In the genomic region with DNA sequence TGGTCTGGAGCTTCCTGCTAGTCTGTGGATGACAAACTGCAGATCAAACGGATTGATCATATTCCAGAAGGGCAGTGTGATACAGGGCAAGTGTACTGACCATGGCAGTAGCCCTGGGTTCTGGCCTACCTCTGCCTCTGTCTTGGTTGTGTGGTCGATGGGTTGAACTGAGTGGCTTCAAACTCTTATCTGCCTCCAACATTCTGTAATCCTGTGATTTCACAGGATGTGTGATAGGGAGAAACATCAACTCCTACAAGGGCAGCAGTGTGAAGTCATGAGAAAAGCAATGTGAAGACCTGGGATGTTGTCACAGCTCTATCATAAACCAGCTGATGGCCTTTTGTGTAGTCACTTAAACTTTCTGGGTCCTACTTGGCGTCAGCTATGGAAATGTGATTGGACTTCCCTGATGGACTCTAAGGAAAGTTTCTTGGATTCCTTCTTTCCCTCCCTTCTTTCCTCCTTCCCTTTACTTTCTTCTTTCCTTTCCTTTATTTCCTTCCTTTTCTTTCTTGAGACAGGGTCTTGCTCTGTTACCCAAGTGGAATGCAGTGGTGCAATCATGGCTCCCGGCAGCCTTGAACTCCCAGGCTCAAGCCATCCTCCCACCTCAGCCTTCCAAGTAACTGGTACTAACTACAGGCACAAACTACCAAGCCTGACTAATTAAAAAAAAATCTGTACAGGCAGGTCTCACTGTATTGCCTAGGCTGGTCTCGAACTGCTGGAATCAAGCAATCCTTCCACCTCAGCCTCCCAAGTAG, we compare ENCODE assay signal across 23 cellular contexts.
"Had no signal": no experiment of that assay in that cellular context is flagged by ENCODE, and none has a peak within 500 bp of the region (broad histone marks: within the 10 kb centered on the region; RNA-seq: fewer than 3 reads in every experiment).

No MANE protein-coding gene starts in this region.

- H3K36me3 ChIP-seq: esophagus muscularis mucosa, gastroesophageal sphincter, sigmoid colon, stomach, WERI-Rb-1 had no signal

- H3K27ac Mint-ChIP-seq: activated naive CD4-positive, alpha-beta T cell treated with anti-CD3 and anti-CD28 coated beads, Interleukin-2, amount 50 U/mL, for 24 hours; activated T-cell treated with anti-CD3 and anti-CD28 coated beads, Interleukin-2, amount 50 U/mL, for 72 hours; dendritic cell treated with granulocyte-macrophage colony-stimulating factor and Interleukin-4, amounts not matched to agents 40 ng/mL and 50 ng/mL, for 4 days; mesothelial cell of epicardium; natural killer cell treated with Interleukin-12 subunit alpha and Interleukin-12 subunit beta and Interleukin-15 and Interleukin-18, amount 100 ng/mL, for 72 hours; stimulated activated effector memory CD8-positive, alpha-beta T cell treated with anti-CD3 and anti-CD28 coated beads, Interleukin-12 subunit alpha, Interleukin-12 subunit beta, amount 100 ng/mL, for 72 hours; type B pancreatic cell had no signal

- H3K27me3 Mint-ChIP-seq: activated naive CD4-positive, alpha-beta T cell treated with anti-CD3 and anti-CD28 coated beads, Interleukin-2, amount 50 U/mL, for 24 hours; dendritic cell treated with granulocyte-macrophage colony-stimulating factor and Interleukin-4, amounts not matched to agents 40 ng/mL and 50 ng/mL, for 4 days; natural killer cell treated with Interleukin-12 subunit alpha and Interleukin-12 subunit beta and Interleukin-15 and Interleukin-18, amount 100 ng/mL, for 72 hours; type B pancreatic cell had no signal

- H3K36me3 Mint-ChIP-seq: mesothelial cell of epicardium; natural killer cell treated with Interleukin-12 subunit alpha and Interleukin-12 subunit beta and Interleukin-15 and Interleukin-18, amount 100 ng/mL, for 72 hours; stimulated activated effector memory CD8-positive, alpha-beta T cell treated with anti-CD3 and anti-CD28 coated beads, Interleukin-12 subunit alpha, Interleukin-12 subunit beta, amount 100 ng/mL, for 72 hours; type B pancreatic cell had no signal

- H3K4me3 ChIP-seq: esophagus muscularis mucosa, gastroesophageal sphincter, lung, sigmoid colon, stomach had no signal

- H3K9me3 Mint-ChIP-seq: activated naive CD4-positive, alpha-beta T cell treated with anti-CD3 and anti-CD28 coated beads, Interleukin-2, amount 50 U/mL, for 24 hours; activated T-cell treated with anti-CD3 and anti-CD28 coated beads, Interleukin-2, amount 50 U/mL, for 72 hours; dendritic cell treated with granulocyte-macrophage colony-stimulating factor and Interleukin-4, amounts not matched to agents 40 ng/mL and 50 ng/mL, for 4 days; mesothelial cell of epicardium; natural killer cell treated with Interleukin-12 subunit alpha and Interleukin-12 subunit beta and Interleukin-15 and Interleukin-18, amount 100 ng/mL, for 72 hours; stimulated activated effector memory CD8-positive, alpha-beta T cell treated with anti-CD3 and anti-CD28 coated beads, Interleukin-12 subunit alpha, Interleukin-12 subunit beta, amount 100 ng/mL, for 72 hours; type B pancreatic cell had no signal

- FAIRE-seq: astrocyte had no signal

- DNase-seq: activated CD4-positive, alpha-beta T cell treated with anti-CD3 and anti-CD28 coated beads for 1 hour; activated CD8-positive, alpha-beta memory T cell treated with anti-CD3 and anti-CD28 coated beads for 24 hours; activated gamma-delta T cell; activated T-cell treated with anti-CD3 and anti-CD28 coated beads, Interleukin-2, amount 50 U/mL, for 72 hours; effector CD8-positive, alpha-beta T cell; left colon; nucleus accumbens; sigmoid colon; stimulated activated CD4-positive, alpha-beta T cell treated with anti-CD3 and anti-CD28 coated beads, Interleukin-4, amount 100 ng/mL, for 24 hours; stomach; T-helper 1 cell; T-helper 9 cell; WERI-Rb-1 had no signal

- H3K4me3 Mint-ChIP-seq: activated naive CD4-positive, alpha-beta T cell treated with anti-CD3 and anti-CD28 coated beads, Interleukin-2, amount 50 U/mL, for 24 hours; activated T-cell treated with anti-CD3 and anti-CD28 coated beads, Interleukin-2, amount 50 U/mL, for 72 hours; dendritic cell treated with granulocyte-macrophage colony-stimulating factor and Interleukin-4, amounts not matched to agents 40 ng/mL and 50 ng/mL, for 4 days; mesothelial cell of epicardium; natural killer cell treated with Interleukin-12 subunit alpha and Interleukin-12 subunit beta and Interleukin-15 and Interleukin-18, amount 100 ng/mL, for 72 hours; stimulated activated effector memory CD8-positive, alpha-beta T cell treated with anti-CD3 and anti-CD28 coated beads, Interleukin-12 subunit alpha, Interleukin-12 subunit beta, amount 100 ng/mL, for 72 hours; type B pancreatic cell had no signal

- H3K27ac ChIP-seq: esophagus muscularis mucosa, gastroesophageal sphincter, sigmoid colon, stomach, WERI-Rb-1 had no signal

- H3K9me3 ChIP-seq: esophagus muscularis mucosa, gastroesophageal sphincter, sigmoid colon, stomach had no signal

- H3K27me3 ChIP-seq: esophagus muscularis mucosa, gastroesophageal sphincter, sigmoid colon, stomach had no signal

- ATAC-seq: activated T-cell treated with anti-CD3 and anti-CD28 coated beads, Interleukin-2, amount 50 U/mL, for 72 hours; gastroesophageal sphincter; left colon; natural killer cell treated with Interleukin-12 subunit alpha and Interleukin-12 subunit beta and Interleukin-15 and Interleukin-18, amount 100 ng/mL, for 72 hours; stimulated activated effector memory CD8-positive, alpha-beta T cell treated with anti-CD3 and anti-CD28 coated beads, Interleukin-12 subunit alpha, Interleukin-12 subunit beta, amount 100 ng/mL, for 72 hours had no signal
